In the genomic region with DNA sequence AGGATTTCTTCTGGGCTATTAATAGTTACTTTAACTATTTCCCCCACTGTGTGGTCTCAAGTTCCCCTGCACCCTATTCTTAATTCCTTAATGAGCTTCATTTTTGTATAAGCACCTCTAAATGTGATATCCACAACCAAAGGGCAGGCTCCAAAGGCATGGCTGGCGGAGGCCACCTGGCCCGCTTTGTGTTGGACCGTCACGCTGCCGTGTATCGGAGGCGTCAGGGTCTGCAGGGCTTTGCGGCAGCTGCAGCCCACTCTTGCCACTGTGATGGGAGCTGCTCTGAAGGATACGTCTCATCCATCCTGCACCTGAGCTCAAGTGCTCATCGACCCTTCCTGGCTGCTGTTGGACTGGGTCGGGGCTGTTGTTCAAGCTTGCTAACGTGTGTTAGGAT, we compare ENCODE assay signal across 1 cellular context.
TF ChIP-seq lines count a peak whose summit lies in the region.

No MANE protein-coding gene starts in this region.

TF ChIP-seq in liver, 16 proteins besides CTCF, POLR2A, EP300 and RAD21 (continued from another document):
- TF ChIP-seq, protein P1, sequence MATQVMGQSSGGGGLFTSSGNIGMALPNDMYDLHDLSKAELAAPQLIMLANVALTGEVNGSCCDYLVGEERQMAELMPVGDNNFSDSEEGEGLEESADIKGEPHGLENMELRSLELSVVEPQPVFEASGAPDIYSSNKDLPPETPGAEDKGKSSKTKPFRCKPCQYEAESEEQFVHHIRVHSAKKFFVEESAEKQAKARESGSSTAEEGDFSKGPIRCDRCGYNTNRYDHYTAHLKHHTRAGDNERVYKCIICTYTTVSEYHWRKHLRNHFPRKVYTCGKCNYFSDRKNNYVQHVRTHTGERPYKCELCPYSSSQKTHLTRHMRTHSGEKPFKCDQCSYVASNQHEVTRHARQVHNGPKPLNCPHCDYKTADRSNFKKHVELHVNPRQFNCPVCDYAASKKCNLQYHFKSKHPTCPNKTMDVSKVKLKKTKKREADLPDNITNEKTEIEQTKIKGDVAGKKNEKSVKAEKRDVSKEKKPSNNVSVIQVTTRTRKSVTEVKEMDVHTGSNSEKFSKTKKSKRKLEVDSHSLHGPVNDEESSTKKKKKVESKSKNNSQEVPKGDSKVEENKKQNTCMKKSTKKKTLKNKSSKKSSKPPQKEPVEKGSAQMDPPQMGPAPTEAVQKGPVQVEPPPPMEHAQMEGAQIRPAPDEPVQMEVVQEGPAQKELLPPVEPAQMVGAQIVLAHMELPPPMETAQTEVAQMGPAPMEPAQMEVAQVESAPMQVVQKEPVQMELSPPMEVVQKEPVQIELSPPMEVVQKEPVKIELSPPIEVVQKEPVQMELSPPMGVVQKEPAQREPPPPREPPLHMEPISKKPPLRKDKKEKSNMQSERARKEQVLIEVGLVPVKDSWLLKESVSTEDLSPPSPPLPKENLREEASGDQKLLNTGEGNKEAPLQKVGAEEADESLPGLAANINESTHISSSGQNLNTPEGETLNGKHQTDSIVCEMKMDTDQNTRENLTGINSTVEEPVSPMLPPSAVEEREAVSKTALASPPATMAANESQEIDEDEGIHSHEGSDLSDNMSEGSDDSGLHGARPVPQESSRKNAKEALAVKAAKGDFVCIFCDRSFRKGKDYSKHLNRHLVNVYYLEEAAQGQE (IDR thresholded peaks at IDR 0.05), result no peak
- TF ChIP-seq EGR1 (IDR thresholded peaks at IDR 0.05; ENCODE audit: low read depth in 2 of 2), result no peak
- TF ChIP-seq TAF1 (conservative IDR thresholded peaks at IDR 0.05), result no peak
- TF ChIP-seq RXRA (IDR thresholded peaks at IDR 0.05), result no peak
- TF ChIP-seq SP1 (IDR thresholded peaks at IDR 0.05), result no peak
